Comparison of ENCODE assay signal across 25 cellular contexts in the genomic region with DNA sequence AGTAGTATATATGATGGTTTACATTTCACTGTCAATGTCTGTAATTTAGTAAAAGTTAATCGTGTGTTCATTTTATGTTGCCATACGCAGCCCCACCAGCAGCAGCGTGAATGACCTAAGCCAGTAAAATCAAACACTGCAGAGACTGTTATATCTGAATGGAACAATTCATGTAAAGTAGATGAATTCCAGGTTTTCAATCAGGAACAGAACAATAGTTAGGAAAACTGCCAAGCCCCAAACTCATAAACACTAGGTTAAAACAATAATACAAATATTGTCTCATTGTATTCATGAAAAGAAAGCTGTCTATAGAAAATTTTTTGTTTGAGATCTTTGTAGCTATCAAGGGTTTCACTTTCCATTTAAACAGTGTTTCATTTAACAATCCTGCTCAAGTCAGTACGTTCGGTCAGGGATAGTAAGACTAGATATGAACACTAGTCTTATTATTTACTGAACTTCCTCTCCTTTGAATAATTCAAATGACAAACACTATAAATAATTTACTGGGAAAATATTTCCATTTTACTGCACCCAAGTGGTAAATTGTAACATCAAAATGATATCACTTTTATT.
DNase-seq lines count a peak whose midpoint lies in the region; ATAC-seq and TF ChIP-seq lines count a peak whose summit lies in the region.
"Had no signal": no experiment of that assay in that cellular context is flagged by ENCODE, and none has a peak within 500 bp of the region (broad histone marks: within the 10 kb centered on the region; RNA-seq: fewer than 3 reads in every experiment).

No MANE protein-coding gene starts in this region.

- no peaks in the 10 kb centered on the region for H3K27me3 ChIP-seq in HAP-1 (ENCODE audit: low read depth)
- H3K27me3 ChIP-seq in mesendoderm (ENCODE audit: insufficient read depth, low read length, poor library complexity): no peaks in the 10 kb centered on the region
- H3K27me3 ChIP-seq in CD8-positive, alpha-beta memory T cell (ENCODE audit: insufficient read depth, low read length, poor library complexity, severe bottlenecking): no peaks in the 10 kb centered on the region
- H3K27me3 ChIP-seq: cardiac muscle cell, heart left ventricle, thyroid gland had no signal

- H3K4me1 ChIP-seq in HAP-1: peaks cover 6% of the 10 kb centered on the region; the same call in 1 of the 2 replicates
- H3K4me1 ChIP-seq in mesendoderm (ENCODE audit: control insufficient read depth, low read depth, low read length): no peaks in the 10 kb centered on the region
- H3K4me1 ChIP-seq in CD8-positive, alpha-beta memory T cell (ENCODE audit: insufficient read depth, low read length): no peaks in the 10 kb centered on the region
- H3K4me1 ChIP-seq: heart left ventricle, thyroid gland had no signal

- H3K4me2 ChIP-seq in mesendoderm (ENCODE audit: low read length): no peak overlapping the region

- no peak overlapping the region for H2BK120ac ChIP-seq in mesendoderm (ENCODE audit: low read depth, low read length)

- H2AK5ac ChIP-seq in mesendoderm (ENCODE audit: low read length): no peak overlapping the region

- no peak overlapping the region for H3K27ac Mint-ChIP-seq in CD8-positive, alpha-beta memory T cell
- H3K27ac Mint-ChIP-seq: progenitor cell of endocrine pancreas; stimulated activated naive B cell treated with anti-CD40 and anti-IgM and Interleukin-4, amounts not matched to agents 10 μg/mL and 1 μg/mL and 100 μg/mL, for 72 hours had no signal

- no peak overlapping the region for H3K23ac ChIP-seq in mesendoderm (ENCODE audit: low read length)

- no peak for TF ChIP-seq CTCF in choroid plexus epithelial cell (conservative IDR thresholded peaks at IDR 0.05; ENCODE audit: low read depth, low read length)

- in situ Hi-C loops in HAP-1 (cut with MboI; ENCODE audit: low sequenced_read_pairs): no loop called here

- H4K8ac ChIP-seq in mesendoderm (ENCODE audit: low read depth, low read length): no peak overlapping the region

- H3K4me3 ChIP-seq in HAP-1: no peak overlapping the region
- H3K4me3 ChIP-seq in choroid plexus epithelial cell (ENCODE audit: low read depth, low read length): no peak overlapping the region
- no peak overlapping the region for H3K4me3 ChIP-seq in mesendoderm (ENCODE audit: low read length)
- H3K4me3 ChIP-seq in CD8-positive, alpha-beta memory T cell (ENCODE audit: low read length): no peak overlapping the region
- H3K4me3 ChIP-seq: cardiac muscle cell, thyroid gland had no signal

- ATAC-seq in sciatic nerve (peak; percentile 81), HG03025 (IDR thresholded peaks at IDR 0.05; ENCODE audit: low FRiP score, unreplicated experiment) (no peak)
- ATAC-seq: activated T-cell treated with anti-CD3 and anti-CD28 coated beads, Interleukin-2, amount 50 U/mL, for 4 hours; esophagus mucosa; PC-3; stimulated activated naive B cell treated with anti-CD40 and anti-IgM and Interleukin-4, amounts not matched to agents 10 μg/mL and 1 μg/mL and 100 μg/mL, for 72 hours had no signal

- no peaks in the 10 kb centered on the region for H3K79me2 ChIP-seq in mesendoderm (ENCODE audit: control insufficient read depth, insufficient read depth, low read length)

- H3K9me3 Mint-ChIP-seq in CD8-positive, alpha-beta memory T cell: peaks cover 0 to 2% (median 0%) of the 10 kb centered on the region in 5 donors

- CTCF ChIA-PET in CD8-positive, alpha-beta memory T cell (lab: Charles Lee): no interaction called here

- H3K4me1 Mint-ChIP-seq in CD8-positive, alpha-beta memory T cell: no peaks in the 10 kb centered on the region
- H3K4me1 Mint-ChIP-seq: stimulated activated naive B cell treated with anti-CD40 and anti-IgM and Interleukin-4, amounts not matched to agents 10 μg/mL and 1 μg/mL and 100 μg/mL, for 72 hours had no signal

- H3K9ac ChIP-seq in mesendoderm (ENCODE audit: low read length): no peak overlapping the region

- H3K9me3 ChIP-seq in HAP-1: no peaks in the 10 kb centered on the region
- no peaks in the 10 kb centered on the region for H3K9me3 ChIP-seq in CD8-positive, alpha-beta memory T cell (ENCODE audit: low read length)
- H3K9me3 ChIP-seq: heart left ventricle, thyroid gland had no signal

- no peak overlapping the region for H2BK5ac ChIP-seq in mesendoderm (ENCODE audit: low read length)

- H3K4me3 Mint-ChIP-seq in CD8-positive, alpha-beta memory T cell: no peak overlapping the region
- H3K4me3 Mint-ChIP-seq: activated T-cell treated with anti-CD3 and anti-CD28 coated beads, Interleukin-2, amount 50 U/mL, for 4 hours; stimulated activated naive B cell treated with anti-CD40 and anti-IgM and Interleukin-4, amounts not matched to agents 10 μg/mL and 1 μg/mL and 100 μg/mL, for 72 hours had no signal

- no peak overlapping the region for H3K4ac ChIP-seq in mesendoderm (ENCODE audit: low read depth, low read length)

- POLR2A ChIA-PET in CD8-positive, alpha-beta memory T cell (lab: Charles Lee): no interaction called here

- H3K27me3 Mint-ChIP-seq in CD8-positive, alpha-beta memory T cell: no peaks in the 10 kb centered on the region
- H3K27me3 Mint-ChIP-seq: progenitor cell of endocrine pancreas; stimulated activated naive B cell treated with anti-CD40 and anti-IgM and Interleukin-4, amounts not matched to agents 10 μg/mL and 1 μg/mL and 100 μg/mL, for 72 hours had no signal

- H3K27ac ChIP-seq in mesendoderm (ENCODE audit: low read depth, low read length): no peak overlapping the region
- H3K27ac ChIP-seq in CD8-positive, alpha-beta memory T cell (ENCODE audit: low read depth, low read length): no peak overlapping the region
- H3K27ac ChIP-seq: cardiac muscle cell, heart left ventricle, thyroid gland had no signal

- H3K79me1 ChIP-seq in mesendoderm (ENCODE audit: low read length): no peaks in the 10 kb centered on the region

- no CpG with 5 or more reads among the region's 5 CpGs for WGBS in mesendoderm (ENCODE audit: extremely low coverage, insufficient coverage, low lambda C conversion rate)

- H3K18ac ChIP-seq in mesendoderm (ENCODE audit: low read length): no peak overlapping the region

- no peak overlapping the region for H3K56ac ChIP-seq in mesendoderm (ENCODE audit: low read length)

- no peaks in the 10 kb centered on the region for H3K36me3 Mint-ChIP-seq in CD8-positive, alpha-beta memory T cell
- H3K36me3 Mint-ChIP-seq: stimulated activated naive B cell treated with anti-CD40 and anti-IgM and Interleukin-4, amounts not matched to agents 10 μg/mL and 1 μg/mL and 100 μg/mL, for 72 hours had no signal

- no peak overlapping the region for H4K5ac ChIP-seq in mesendoderm (ENCODE audit: low read length)

- intact Hi-C loops in sciatic nerve (cut with DNase I): no loop called here

- DNase-seq in HAP-1 (ENCODE audit: low spot score in 2 of 2) (peak; percentile 17 to 32), choroid plexus epithelial cell (ENCODE audit: low read depth) (peak; percentile 19), globus pallidus (ENCODE audit: low spot score) (peak; percentile 69), sciatic nerve (ENCODE audit: low spot score) (no peak), NCI-H2171 (lab: John Stamatoyannopoulos, UW) (no peak), mesendoderm (no peak)
- no peak for DNase-seq in CD8-positive, alpha-beta memory T cell
- DNase-seq: activated CD8-positive, alpha-beta memory T cell treated with anti-CD3 and anti-CD28 coated beads for 24 hours; activated naive CD4-positive, alpha-beta T cell treated with Interleukin-2 at 50 U/mL for 16 hours; activated T-cell treated with anti-CD3 and anti-CD28 coated beads, Interleukin-2, amount 50 U/mL, for 4 hours; GF-D8; heart left ventricle; Karpas-422; NCI-H1694 treated with DMSO at 0.1 percent for 48 hours; NCI-H82; PC-3; SHP77 treated with DMSO at 0.1 percent for 48 hours; small intestine; stimulated activated naive B cell treated with anti-CD40 and anti-IgM and Interleukin-4, amounts not matched to agents 10 μg/mL and 1 μg/mL and 100 μg/mL, for 72 hours; T-helper 1 cell; thyroid gland had no signal

- H2BK15ac ChIP-seq in mesendoderm (replicated peaks; ENCODE audit: low read depth): no peak overlapping the region

- H3K36me3 ChIP-seq in HAP-1 (replicated peaks): no peaks in the 10 kb centered on the region
- no peaks in the 10 kb centered on the region for H3K36me3 ChIP-seq in mesendoderm (ENCODE audit: control insufficient read depth, insufficient read depth, low read length)
- H3K36me3 ChIP-seq in CD8-positive, alpha-beta memory T cell (ENCODE audit: insufficient read depth, low read length): no peaks in the 10 kb centered on the region
- H3K36me3 ChIP-seq: cardiac muscle cell, heart left ventricle, thyroid gland had no signal

Comparison
In these comparisons a context has a peak if more than half of its experiments do, and no peak if none do; other contexts are left out.
1. DNase-seq: peak in HAP-1 (2 of 2), choroid plexus epithelial cell (single experiment) and globus pallidus (single experiment); none in sciatic nerve (single experiment), NCI-H2171 (single experiment), mesendoderm (single experiment) and CD8-positive, alpha-beta memory T cell (0 of 5).